ENCODE assay signal across 12 cellular contexts in the genomic region with DNA sequence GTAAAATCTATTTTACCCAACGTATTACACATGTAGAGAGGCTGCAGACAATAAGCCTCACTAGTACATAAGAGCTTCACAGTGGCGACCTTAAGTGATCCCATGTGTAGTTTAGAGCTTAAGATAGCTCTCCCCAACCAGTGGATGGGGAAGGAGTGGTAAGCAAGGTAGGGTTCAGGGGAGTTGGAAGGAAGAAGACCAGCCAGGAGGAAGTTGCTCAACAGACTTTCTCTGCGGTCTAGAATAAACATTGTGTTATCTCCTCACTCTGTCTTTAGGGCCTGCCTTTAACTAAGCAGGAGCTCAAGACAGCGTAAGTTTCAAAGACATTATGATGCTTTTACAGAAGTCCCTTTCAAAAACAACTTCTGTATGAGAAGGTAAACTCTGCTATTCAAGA. TPM values are rescaled to one million over a fixed set of nuclear protein-coding genes. Genes with fewer than 3 reads are reported as not detected.
A peak's percentile ranks its signal among the peaks of the same experiment; 100 is the strongest.
DNase-seq lines count a peak whose midpoint lies in the region; ATAC-seq and TF ChIP-seq lines count a peak whose summit lies in the region.
"Had no signal": no experiment of that assay in that cellular context is flagged by ENCODE, and none has a peak within 500 bp of the region (broad histone marks: within the 10 kb centered on the region; RNA-seq: fewer than 3 reads in every experiment).

No MANE protein-coding gene starts in this region.

- H3K27ac Mint-ChIP-seq in effector memory CD8-positive, alpha-beta T cell: peak overlapping the region in 1 of 2 donors; percentile 1
- H3K27ac Mint-ChIP-seq in WTC11: no peak overlapping the region

- H2BK20ac ChIP-seq in IMR-90 (ENCODE audit: low read depth, low read length): no peak overlapping the region

- TF ChIP-seq RAD21 in IMR-90 (IDR thresholded peaks at IDR 0.05; ENCODE audit: low read length): no peak

- peaks cover 34 to 38% of the 10 kb centered on the region in 2 donors for H3K27me3 Mint-ChIP-seq in effector memory CD8-positive, alpha-beta T cell
- H3K27me3 Mint-ChIP-seq in WTC11 (ENCODE audit: low read depth): no peaks in the 10 kb centered on the region; the same call in 1 of the 2 replicates

- H3K9me3 ChIP-seq in IMR-90 (ENCODE audit: control insufficient read depth, insufficient read depth, low read length): no peaks in the 10 kb centered on the region

- H2AK9ac ChIP-seq in IMR-90 (replicated peaks; ENCODE audit: low read depth, low read length, poor library complexity): no peak overlapping the region

- no peak overlapping the region for H4K5ac ChIP-seq in IMR-90 (ENCODE audit: low read depth, low read length)

- no peaks in the 10 kb centered on the region for H3K79me1 ChIP-seq in IMR-90 (ENCODE audit: low read depth in 1 of 2, low read length in 2 of 2)

- CTCF ChIA-PET in IMR-90 (lab: Yijun Ruan, JAX): interaction anchor here (0.6 to 4.1 kb wide), 13 partner anchors 10 to 666 kb away, joined by 3 to 20 read pairs (median 7); no protein-coding TSS in a partner anchor
- CTCF ChIA-PET in WTC11 (lab: Charles Lee): interaction anchor here (0.6 to 2.4 kb wide), 32 partner anchors 11 to 496 kb away, joined by 3 to 39 read pairs (median 5); a partner anchor contains a TSS

- H3K27ac ChIP-seq in IMR-90 (ENCODE audit: insufficient read depth, low read length): no peak overlapping the region

- no peak overlapping the region for H3K18ac ChIP-seq in IMR-90 (ENCODE audit: low read depth, low read length)

- no peaks in the 10 kb centered on the region for H3K36me3 ChIP-seq in IMR-90 (ENCODE audit: control insufficient read depth, insufficient read depth, low read length)

- no peak overlapping the region for H3K9ac ChIP-seq in IMR-90 (ENCODE audit: low read depth, low read length)

- no peak overlapping the region for H3K4ac ChIP-seq in IMR-90 (ENCODE audit: low read depth, low read length)

- intact Hi-C loops in IMR-90 (cut with micrococcal nuclease): loop anchor here (1.0 to 10.0 kb wide), 5 partner anchors 138 to 579 kb away; no protein-coding TSS in a partner anchor

- no peak overlapping the region for H2AFZ ChIP-seq in IMR-90 (replicated peaks; ENCODE audit: low read length, poor library complexity)

- TF ChIP-seq POLR2A in IMR-90 (IDR thresholded peaks at IDR 0.05; ENCODE audit: low read depth, low read length): no peak

- no peaks in the 10 kb centered on the region for H3K36me3 Mint-ChIP-seq in effector memory CD8-positive, alpha-beta T cell (ENCODE audit: insufficient read depth)
- no peaks in the 10 kb centered on the region for H3K36me3 Mint-ChIP-seq in WTC11

- no peaks in the 10 kb centered on the region for H4K20me1 ChIP-seq in IMR-90 (ENCODE audit: insufficient read depth, low read length)

- no peak overlapping the region for H3K14ac ChIP-seq in IMR-90 (replicated peaks; ENCODE audit: low read depth, low read length)

- no peak overlapping the region for H4K91ac ChIP-seq in IMR-90 (ENCODE audit: insufficient read depth, low read depth, low read length)

- WGBS in IMR-90 (ENCODE audit: extremely low coverage in 2 of 2, insufficient read length in 1 of 2), 2 experiments: no CpG with 5 or more reads among the region's 4 CpGs

- H3K4me1 ChIP-seq in IMR-90 (ENCODE audit: control insufficient read depth, insufficient read depth, low read length): no peaks in the 10 kb centered on the region

- TF ChIP-seq CTCF in IMR-90 (conservative IDR thresholded peaks at IDR 0.05; ENCODE audit: low read depth, low read length) (no peak), WTC11 (IDR thresholded peaks at IDR 0.05) (no peak)

- no peak overlapping the region for H2BK15ac ChIP-seq in IMR-90 (ENCODE audit: low read depth, low read length)

- peaks cover 6% of the 10 kb centered on the region for H3K27me3 ChIP-seq in IMR-90 (ENCODE audit: control insufficient read depth, insufficient read depth, low read length)

- H3K4me2 ChIP-seq in IMR-90 (ENCODE audit: low read depth, low read length): no peak overlapping the region

- POLR2A ChIA-PET in IMR-90 (lab: Charles Lee; ENCODE audit: unreplicated experiment): no interaction called here
- POLR2A ChIA-PET in WTC11 (lab: Charles Lee): no interaction called here

- no TSS peak for BruUV-seq in IMR-90 (replicated peaks; lab: Mats Ljungman, UMichigan)

- H2BK5ac ChIP-seq in IMR-90 (ENCODE audit: low read depth, low read length, poor library complexity, severe bottlenecking): no peak overlapping the region

- H3K23ac ChIP-seq in IMR-90 (ENCODE audit: low read depth, low read length): no peak overlapping the region

- no peak overlapping the region for H3K4me3 Mint-ChIP-seq in effector memory CD8-positive, alpha-beta T cell
- H3K4me3 Mint-ChIP-seq in WTC11: no peak overlapping the region
- H3K4me3 Mint-ChIP-seq: activated CD4-positive, alpha-beta T cell treated with anti-CD3 and anti-CD28 coated beads, Interleukin-2, amount 10 ng/mL, durations not matched to agents 7 days and 5 days had no signal

- in situ Hi-C loops in IMR-90 (cut with MboI; ENCODE audit: low sequenced_read_pairs): loop anchor here (10.0 kb wide), 2 partner anchors 125 to 305 kb away; a partner anchor contains a TSS

- H4K8ac ChIP-seq in IMR-90 (ENCODE audit: low read depth in 2 of 2, low read length in 2 of 2): no peak overlapping the region

- H2AK5ac ChIP-seq in IMR-90 (ENCODE audit: low read depth, low read length): no peak overlapping the region

- no peak; the same call in 1 of the 2 replicates for ATAC-seq in IMR-90 (ENCODE audit: low read depth)
- ATAC-seq in effector memory CD8-positive, alpha-beta T cell (replicated peaks): peak; percentile 35
- ATAC-seq in WTC11: no peak
- no peak for ATAC-seq in GM19463 (IDR thresholded peaks at IDR 0.05; ENCODE audit: unreplicated experiment)

- no peak overlapping the region for H2BK120ac ChIP-seq in IMR-90 (ENCODE audit: low read depth, low read length)

- H3K56ac ChIP-seq in IMR-90 (ENCODE audit: extremely low read depth, insufficient read depth, low read length): no peak overlapping the region

- dilution Hi-C loops in IMR-90 (cut with HindIII; ENCODE audit: low sequenced_read_pairs, unreplicated experiment): no loop called here

- no peak overlapping the region for H3K4me3 ChIP-seq in IMR-90 (ENCODE audit: insufficient read depth, low read depth, low read length)
- H3K4me3 ChIP-seq: GM12878 had no signal

- H3K9me1 ChIP-seq in IMR-90 (ENCODE audit: insufficient read depth, low read length): no peaks in the 10 kb centered on the region

- peak; percentile 11 for DNase-seq in IMR-90
- DNase-seq in RPMI7951 (ENCODE audit: low read depth): peak; percentile 31
- no peak for DNase-seq in effector memory CD8-positive, alpha-beta T cell
- peak; percentile 73 for DNase-seq in pons (ENCODE audit: low spot score)
- no peak for DNase-seq in WTC11 (ENCODE audit: low spot score)
- DNase-seq in foreskin melanocyte: no peak

- peaks cover 3 to 8% of the 10 kb centered on the region in 2 donors for H3K4me1 Mint-ChIP-seq in effector memory CD8-positive, alpha-beta T cell (ENCODE audit: low read depth in 2 of 2)
- peaks cover 36% of the 10 kb centered on the region for H3K4me1 Mint-ChIP-seq in WTC11

- H3K9me3 Mint-ChIP-seq in effector memory CD8-positive, alpha-beta T cell: no peaks in the 10 kb centered on the region
- H3K9me3 Mint-ChIP-seq in WTC11: no peaks in the 10 kb centered on the region
- H3K9me3 Mint-ChIP-seq: activated CD4-positive, alpha-beta T cell treated with anti-CD3 and anti-CD28 coated beads, Interleukin-2, amount 10 ng/mL, durations not matched to agents 7 days and 5 days had no signal

TF ChIP-seq in IMR-90, 13 proteins besides CTCF, POLR2A, EP300 and RAD21:
- TF ChIP-seq, protein P1, sequence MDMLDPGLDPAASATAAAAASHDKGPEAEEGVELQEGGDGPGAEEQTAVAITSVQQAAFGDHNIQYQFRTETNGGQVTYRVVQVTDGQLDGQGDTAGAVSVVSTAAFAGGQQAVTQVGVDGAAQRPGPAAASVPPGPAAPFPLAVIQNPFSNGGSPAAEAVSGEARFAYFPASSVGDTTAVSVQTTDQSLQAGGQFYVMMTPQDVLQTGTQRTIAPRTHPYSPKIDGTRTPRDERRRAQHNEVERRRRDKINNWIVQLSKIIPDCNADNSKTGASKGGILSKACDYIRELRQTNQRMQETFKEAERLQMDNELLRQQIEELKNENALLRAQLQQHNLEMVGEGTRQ (IDR thresholded peaks at IDR 0.05; ENCODE audit: low read depth, low read length): no peak
- TF ChIP-seq RFX5 (IDR thresholded peaks at IDR 0.05; ENCODE audit: low read depth, low read length): no peak
- TF ChIP-seq CHD1 (IDR thresholded peaks at IDR 0.05; ENCODE audit: low read depth, low read length): no peak
- TF ChIP-seq SMC3 (IDR thresholded peaks at IDR 0.05; ENCODE audit: low read depth, low read length): no peak
- TF ChIP-seq CEBPB (IDR thresholded peaks at IDR 0.05; ENCODE audit: low read depth, low read length): peak; percentile 18; the same call in 1 of the 2 replicates

TF ChIP-seq in WTC11, 78 proteins besides CTCF, POLR2A, EP300 and RAD21:
- no peak for TF ChIP-seq ZNF671 (CRISPR knock-in tag; IDR thresholded peaks at IDR 0.05)
- TF ChIP-seq MYBL2 (CRISPR knock-in tag; IDR thresholded peaks at IDR 0.05): no peak
- TF ChIP-seq, protein P2, sequence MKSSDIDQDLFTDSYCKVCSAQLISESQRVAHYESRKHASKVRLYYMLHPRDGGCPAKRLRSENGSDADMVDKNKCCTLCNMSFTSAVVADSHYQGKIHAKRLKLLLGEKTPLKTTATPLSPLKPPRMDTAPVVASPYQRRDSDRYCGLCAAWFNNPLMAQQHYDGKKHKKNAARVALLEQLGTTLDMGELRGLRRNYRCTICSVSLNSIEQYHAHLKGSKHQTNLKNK (CRISPR knock-in tag; IDR thresholded peaks at IDR 0.05): no peak
- TF ChIP-seq FOXJ3 (CRISPR knock-in tag; IDR thresholded peaks at IDR 0.05; ENCODE audit: borderline replicate concordance): no peak
- TF ChIP-seq HMGA2 (CRISPR knock-in tag; IDR thresholded peaks at IDR 0.05): no peak

RNA-seq across cellular contexts. Expression of a gene that starts 16.8 kb away (rescaled TPM):
- total RNA-seq in IMR-90 (2012; rRNA removed) (not detected in 2 replicates), WTC11 (2021) (not detected in 3 replicates)
- polyA plus RNA-seq in IMR-90 (2012; rRNA removed): not detected in 2 replicates
- not detected in 2 replicates for polyA plus RNA-seq in IMR-90 (2012; cell fraction: cytosol; rRNA removed)
- polyA plus RNA-seq in IMR-90 (2012; cell fraction: nucleus; rRNA removed; ENCODE audit: low replicate concordance): not detected in 2 replicates
- not detected in 2 replicates for total RNA-seq in RPMI7951 (2014; rRNA removed; shearing (Covaris generic))
- total RNA-seq: activated CD4-positive, alpha-beta T cell treated with anti-CD3 and anti-CD28 coated beads, Interleukin-2, amount 10 ng/mL, durations not matched to agents 7 days and 5 days; dermis microvascular lymphatic vessel endothelial cell; GM12878; lung microvascular endothelial cell; renal cortical epithelial cell had no signal
- polyA plus RNA-seq: GM12878 had no signal

RNA-seq across cellular contexts. Expression of a gene that starts 50.3 kb away (rescaled TPM):
- total RNA-seq in IMR-90 (2012; rRNA removed) (not detected in 2 replicates), WTC11 (2021) (not detected in 3 replicates)
- not detected in 2 replicates for polyA plus RNA-seq in IMR-90 (2012; rRNA removed)
- polyA plus RNA-seq in IMR-90 (2012; cell fraction: cytosol; rRNA removed): not detected in 2 replicates
- not detected in 2 replicates for polyA plus RNA-seq in IMR-90 (2012; cell fraction: nucleus; rRNA removed; ENCODE audit: low replicate concordance)
- total RNA-seq in RPMI7951 (2014; rRNA removed; shearing (Covaris generic)): not detected in 2 replicates
- total RNA-seq: activated CD4-positive, alpha-beta T cell treated with anti-CD3 and anti-CD28 coated beads, Interleukin-2, amount 10 ng/mL, durations not matched to agents 7 days and 5 days; dermis microvascular lymphatic vessel endothelial cell; GM12878; lung microvascular endothelial cell; renal cortical epithelial cell had no signal
- polyA plus RNA-seq: GM12878 had no signal

Comparison
In these comparisons a context has a peak if more than half of its experiments do, and no peak if none do; other contexts are left out.
1. DNase-seq: peak in IMR-90 (single experiment), RPMI7951 (single experiment) and pons (single experiment); none in effector memory CD8-positive, alpha-beta T cell (0 of 3), WTC11 (single experiment) and foreskin melanocyte (single experiment).